Comparison of ENCODE assay signal across 8 cellular contexts in the genomic region with DNA sequence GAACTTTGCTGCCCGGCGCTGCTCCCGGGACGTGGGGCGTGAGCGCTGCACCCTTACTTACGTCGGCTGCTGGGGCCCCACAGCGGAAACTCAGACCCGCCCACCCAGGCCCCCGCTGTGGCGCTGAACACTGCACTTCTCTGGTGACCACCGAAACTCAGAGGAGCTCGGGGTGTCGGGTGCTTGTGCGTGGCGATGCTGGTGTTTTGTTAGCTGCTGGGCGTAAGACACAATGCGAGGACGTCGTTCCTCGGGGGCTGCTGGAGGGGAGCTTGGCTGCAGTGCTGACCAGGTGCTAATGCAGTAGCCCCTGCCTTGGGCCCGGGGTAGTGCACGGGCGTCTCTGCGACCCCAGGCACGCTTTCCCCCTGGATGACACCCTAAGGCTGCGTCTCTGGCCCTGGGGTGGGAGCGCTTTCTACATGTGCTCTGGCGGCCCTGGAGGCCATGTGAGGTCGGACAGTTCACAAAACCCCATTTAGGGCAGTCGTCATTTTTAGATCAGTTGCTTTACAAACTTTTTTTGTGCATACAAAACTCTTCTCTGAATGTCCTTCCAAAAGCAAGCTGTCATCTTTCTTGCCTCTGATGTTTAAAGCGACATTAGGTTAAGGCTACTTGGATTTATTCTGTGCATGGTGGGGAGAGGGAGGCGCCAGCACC. TPM values are rescaled to one million over a fixed set of nuclear protein-coding genes. Genes with fewer than 3 reads are reported as not detected.
DNase-seq lines count a peak whose midpoint lies in the region; ATAC-seq, FAIRE-seq and TF ChIP-seq lines count a peak whose summit lies in the region.

No MANE protein-coding gene starts in this region.

- H3K4me2 ChIP-seq in fibroblast of lung (ENCODE audit: extremely low read depth, insufficient read depth, low read length) = peak overlapping the region; percentile 75

- H3K79me2 ChIP-seq in fibroblast of lung (ENCODE audit: control insufficient read depth, insufficient read depth, low read length) = peaks cover 62% of the 10 kb centered on the region

- no peaks in the 10 kb centered on the region for H3K9me3 Mint-ChIP-seq in activated naive CD8-positive, alpha-beta T cell treated with anti-CD3 and anti-CD28 coated beads for 36 hours
- no peaks in the 10 kb centered on the region for H3K9me3 Mint-ChIP-seq in activated naive CD8-positive, alpha-beta T cell treated with anti-CD3 and anti-CD28 coated beads, Interleukin-2, amount 50 U/mL, for 24 hours
- no peaks in the 10 kb centered on the region for H3K9me3 Mint-ChIP-seq in stimulated activated memory B cell treated with anti-CD40 and anti-IgM and Interleukin-4, amounts not matched to agents 10 μg/mL and 1 μg/mL and 100 μg/mL, for 72 hours

- H3K27ac ChIP-seq in fibroblast of lung (ENCODE audit: insufficient read depth, low read length) = peak overlapping the region; percentile 100
- H3K27ac ChIP-seq in pancreas = peak overlapping the region; percentile 90 to 98 (median 96)
- H3K27ac ChIP-seq in aorta (ENCODE audit: low read depth in 1 of 2, low read length in 2 of 2) = peak overlapping the region; percentile 79 to 99

- peak overlapping the region; percentile 38 for H3K27ac Mint-ChIP-seq in activated naive CD8-positive, alpha-beta T cell treated with anti-CD3 and anti-CD28 coated beads for 36 hours
- no peak overlapping the region for H3K27ac Mint-ChIP-seq in activated naive CD8-positive, alpha-beta T cell treated with anti-CD3 and anti-CD28 coated beads, Interleukin-2, amount 50 U/mL, for 24 hours
- H3K27ac Mint-ChIP-seq in stimulated activated memory B cell treated with anti-CD40 and anti-IgM and Interleukin-4, amounts not matched to agents 10 μg/mL and 1 μg/mL and 100 μg/mL, for 72 hours = no peak overlapping the region

- H3K9me3 ChIP-seq in fibroblast of lung (ENCODE audit: control insufficient read depth, insufficient read depth, low read depth, low read length) (no peaks in the 10 kb centered on the region), pancreas (no peaks in the 10 kb centered on the region), aorta (ENCODE audit: control insufficient read depth, low read length) (no peaks in the 10 kb centered on the region)

- H3K4me1 Mint-ChIP-seq in activated naive CD8-positive, alpha-beta T cell treated with anti-CD3 and anti-CD28 coated beads for 36 hours = peaks cover 26% of the 10 kb centered on the region
- H3K4me1 Mint-ChIP-seq in activated naive CD8-positive, alpha-beta T cell treated with anti-CD3 and anti-CD28 coated beads, Interleukin-2, amount 50 U/mL, for 24 hours = peaks cover 30% of the 10 kb centered on the region
- peaks cover 39% of the 10 kb centered on the region for H3K4me1 Mint-ChIP-seq in stimulated activated memory B cell treated with anti-CD40 and anti-IgM and Interleukin-4, amounts not matched to agents 10 μg/mL and 1 μg/mL and 100 μg/mL, for 72 hours

- H3K4me3 ChIP-seq in fibroblast of lung (replicated peaks in 1 of 4; ENCODE audit: control extremely low read depth in 1 of 4, insufficient read depth in 1 of 4, low read depth in 3 of 4, low read length in 4 of 4) (peak overlapping the region in 1 of 4 experiments; percentile 60), pancreas (peak overlapping the region in 2 of 4 donors; percentile 44 to 45), aorta (ENCODE audit: low read length in 2 of 2) (no peak overlapping the region)

- no peak for FAIRE-seq in pancreas (lab: Jason Lieb, UNC)

- H3K4me1 ChIP-seq in fibroblast of lung (ENCODE audit: control insufficient read depth, extremely low read depth, insufficient read depth, low read length) (peaks cover 41% of the 10 kb centered on the region), pancreas (peaks cover 27 to 49% (median 37%) of the 10 kb centered on the region in 3 donors), aorta (ENCODE audit: control insufficient read depth in 1 of 2, insufficient read depth in 2 of 2, low read length in 2 of 2) (no peaks in the 10 kb centered on the region)

- peaks cover 8% of the 10 kb centered on the region for H3K36me3 Mint-ChIP-seq in activated naive CD8-positive, alpha-beta T cell treated with anti-CD3 and anti-CD28 coated beads for 36 hours
- H3K36me3 Mint-ChIP-seq in activated naive CD8-positive, alpha-beta T cell treated with anti-CD3 and anti-CD28 coated beads, Interleukin-2, amount 50 U/mL, for 24 hours (ENCODE audit: low read depth) = peaks cover 1% of the 10 kb centered on the region
- peaks cover 23% of the 10 kb centered on the region for H3K36me3 Mint-ChIP-seq in stimulated activated memory B cell treated with anti-CD40 and anti-IgM and Interleukin-4, amounts not matched to agents 10 μg/mL and 1 μg/mL and 100 μg/mL, for 72 hours

- H3K4me3 Mint-ChIP-seq in activated naive CD8-positive, alpha-beta T cell treated with anti-CD3 and anti-CD28 coated beads for 36 hours = no peak overlapping the region
- no peak overlapping the region for H3K4me3 Mint-ChIP-seq in activated naive CD8-positive, alpha-beta T cell treated with anti-CD3 and anti-CD28 coated beads, Interleukin-2, amount 50 U/mL, for 24 hours
- H3K4me3 Mint-ChIP-seq in stimulated activated memory B cell treated with anti-CD40 and anti-IgM and Interleukin-4, amounts not matched to agents 10 μg/mL and 1 μg/mL and 100 μg/mL, for 72 hours = no peak overlapping the region

- no peaks in the 10 kb centered on the region for H3K27me3 ChIP-seq in fibroblast of lung (ENCODE audit: control insufficient read depth, insufficient read depth, low read length)
- H3K27me3 ChIP-seq in pancreas = no peaks in the 10 kb centered on the region
- H3K27me3 ChIP-seq in aorta (ENCODE audit: control insufficient read depth in 1 of 2, insufficient read depth in 2 of 2, low read length in 1 of 2) = no peaks in the 10 kb centered on the region

- intact Hi-C loops in pancreas (cut with DNase I) (no loop called here), aorta (cut with DNase I) (no loop called here)

- peak overlapping the region; percentile 99 for H3K9ac ChIP-seq in fibroblast of lung (ENCODE audit: insufficient read depth, low read length)

- H3K36me3 ChIP-seq in fibroblast of lung (ENCODE audit: control insufficient read depth, insufficient read depth, low read length) (peaks cover 26% of the 10 kb centered on the region), pancreas (peaks cover 8 to 22% (median 12%) of the 10 kb centered on the region in 3 donors), aorta (ENCODE audit: control insufficient read depth in 1 of 2, insufficient read depth in 2 of 2, low read length in 1 of 2) (peaks cover 0 to 8% of the 10 kb centered on the region in 2 donors)

- no peaks in the 10 kb centered on the region for H3K27me3 Mint-ChIP-seq in activated naive CD8-positive, alpha-beta T cell treated with anti-CD3 and anti-CD28 coated beads for 36 hours
- H3K27me3 Mint-ChIP-seq in activated naive CD8-positive, alpha-beta T cell treated with anti-CD3 and anti-CD28 coated beads, Interleukin-2, amount 50 U/mL, for 24 hours = no peaks in the 10 kb centered on the region
- no peaks in the 10 kb centered on the region for H3K27me3 Mint-ChIP-seq in stimulated activated memory B cell treated with anti-CD40 and anti-IgM and Interleukin-4, amounts not matched to agents 10 μg/mL and 1 μg/mL and 100 μg/mL, for 72 hours

- WGBS in pancreas, 2 donors = 85% methylated on average over 34 of the region's 34 CpGs
- 73 to 81% methylated on average over 33 to 34 of the region's 34 CpGs for WGBS in aorta, 2 donors

- H2AFZ ChIP-seq in fibroblast of lung (ENCODE audit: low read length) = no peak overlapping the region

- no peak for DNase-seq in activated naive CD8-positive, alpha-beta T cell treated with anti-CD3 and anti-CD28 coated beads for 36 hours
- no peak for DNase-seq in activated naive CD8-positive, alpha-beta T cell treated with anti-CD3 and anti-CD28 coated beads, Interleukin-2, amount 50 U/mL, for 24 hours
- DNase-seq in fibroblast of lung (ENCODE audit: low read depth in 2 of 2) = no peak
- peak in 3 of 6 donors; percentile 23 to 56 (median 26) for DNase-seq in pancreas
- peak in 1 of 2 donors; percentile 50 for DNase-seq in aorta
- no peak for DNase-seq in activated CD8-positive, alpha-beta memory T cell treated with anti-CD3 and anti-CD28 coated beads for 24 hours
- no peak for DNase-seq in Kasumi-1 (lab: John Stamatoyannopoulos, UW)

- TF ChIP-seq CTCF in fibroblast of lung (conservative IDR thresholded peaks at IDR 0.05 in 1 of 2, IDR thresholded peaks at IDR 0.05 in 1 of 2; ENCODE audit: low read depth in 1 of 2, low read length in 2 of 2) (no peak), pancreas (IDR thresholded peaks at IDR 0.05) (no peak)

- ATAC-seq in activated naive CD8-positive, alpha-beta T cell treated with anti-CD3 and anti-CD28 coated beads, Interleukin-2, amount 50 U/mL, for 24 hours = no peak
- ATAC-seq in pancreas = no peak
- no peak for ATAC-seq in aorta (ENCODE audit: low FRiP score)
- ATAC-seq in stimulated activated memory B cell treated with anti-CD40 and anti-IgM and Interleukin-4, amounts not matched to agents 10 μg/mL and 1 μg/mL and 100 μg/mL, for 72 hours = no peak

- H4K20me1 ChIP-seq in fibroblast of lung (ENCODE audit: control insufficient read depth, extremely low read depth, insufficient read depth, low read length) = no peaks in the 10 kb centered on the region

RNA-seq across cellular contexts. Expression of gene MAFK, which starts 5.7 kb away (rescaled TPM):
- total RNA-seq in activated naive CD8-positive, alpha-beta T cell treated with anti-CD3 and anti-CD28 coated beads for 36 hours = 10 to 100 TPM; 39.1 to 43.7 TPM
- total RNA-seq in fibroblast of lung (14.6 and 18.0 TPM in 2 replicates), pancreas (10 to 100 TPM; 21.1 to 43.2 (median 23.4) TPM), aorta (100 to 1,000 TPM in 1 of 2 donors, 10 to 100 TPM in 1; 86.3 to 131 TPM)
- polyA plus RNA-seq in fibroblast of lung (3.2 TPM in 2 replicates), pancreas (10 to 100 TPM; 42.6 to 71.2 TPM), aorta (100 to 1,000 TPM in 1 of 2 donors, 10 to 100 TPM in 1; 85.4 to 106 TPM)
- 11.9 and 15.1 TPM in 2 replicates for polyA plus RNA-seq in fibroblast of lung (2012)
- 4.1 and 4.6 TPM in 2 replicates for polyA minus RNA-seq in fibroblast of lung (ENCODE audit: low replicate concordance)

RNA-seq across cellular contexts. Expression of gene TMEM184A, which starts 19.8 kb away (rescaled TPM):
- under 1 TPM; 0.14 to 0.22 TPM for total RNA-seq in activated naive CD8-positive, alpha-beta T cell treated with anti-CD3 and anti-CD28 coated beads for 36 hours
- under 0.01 TPM in 2 replicates for total RNA-seq in fibroblast of lung
- 0.05 and 0.10 TPM in 2 replicates for polyA plus RNA-seq in fibroblast of lung
- 0.09 and 0.36 TPM in 2 replicates for polyA plus RNA-seq in fibroblast of lung (2012)
- polyA minus RNA-seq in fibroblast of lung (ENCODE audit: low replicate concordance) = 3.0 TPM in 1 of 2 replicates, not detected in the other
- total RNA-seq in pancreas = 10 to 100 TPM; 15.2 to 27.5 (median 21.3) TPM
- polyA plus RNA-seq in pancreas = 10 to 100 TPM; 29.0 to 58.9 TPM
- under 1 TPM in 1 of 2 donors, not detected in 1; 0.06 TPM for total RNA-seq in aorta
- polyA plus RNA-seq in aorta = 1 to 10 TPM in 1 of 2 donors, under 1 TPM in 1; 0.84 to 6.1 TPM

RNA-seq across cellular contexts. Expression of gene INTS1, which starts 32.0 kb away (rescaled TPM):
- 10 to 100 TPM; 88.9 to 94.1 TPM for total RNA-seq in activated naive CD8-positive, alpha-beta T cell treated with anti-CD3 and anti-CD28 coated beads for 36 hours
- total RNA-seq in fibroblast of lung (22.9 and 35.5 TPM in 2 replicates), pancreas (10 to 100 TPM; 45.0 to 73.2 (median 58.3) TPM), aorta (10 to 100 TPM; 56.4 to 77.9 TPM)
- polyA plus RNA-seq in fibroblast of lung (7.1 and 16.2 TPM in 2 replicates), pancreas (100 to 1,000 TPM in 1 of 2 donors, 10 to 100 TPM in 1; 92.7 to 166 TPM), aorta (100 to 1,000 TPM in 1 of 2 donors, 10 to 100 TPM in 1; 17.2 to 109 TPM)
- polyA plus RNA-seq in fibroblast of lung (2012) = 32.9 and 58.5 TPM in 2 replicates
- 43.6 and 98.3 TPM in 2 replicates for polyA minus RNA-seq in fibroblast of lung (ENCODE audit: low replicate concordance)

RNA-seq across cellular contexts. Expression of gene PSMG3, which starts 33.6 kb away (rescaled TPM):
- total RNA-seq in activated naive CD8-positive, alpha-beta T cell treated with anti-CD3 and anti-CD28 coated beads for 36 hours = 10 to 100 TPM; 55.1 to 57.0 TPM
- total RNA-seq in fibroblast of lung (19.3 and 21.3 TPM in 2 replicates), pancreas (10 to 100 TPM in 4 of 6 donors, 1 to 10 TPM in 2; 6.7 to 12.0 (median 11.0) TPM), aorta (10 to 100 TPM; 14.1 to 18.9 TPM)
- polyA plus RNA-seq in fibroblast of lung (24.6 and 31.3 TPM in 2 replicates), pancreas (10 to 100 TPM; 45.6 to 46.1 TPM), aorta (10 to 100 TPM; 42.9 to 45.2 TPM)
- polyA plus RNA-seq in fibroblast of lung (2012) = 23.8 and 35.5 TPM in 2 replicates
- 7.0 and 9.2 TPM in 2 replicates for polyA minus RNA-seq in fibroblast of lung (ENCODE audit: low replicate concordance)

Comparison
In these comparisons a context has a peak if more than half of its experiments do, and no peak if none do; other contexts are left out.
1. RNA of gene TMEM184A, which starts 19.8 kb away (total RNA-seq): 15.2 to 27.5 TPM in pancreas; 0.14 to 0.22 TPM in activated naive CD8-positive, alpha-beta T cell treated with anti-CD3 and anti-CD28 coated beads for 36 hours, 0.06 TPM in aorta and under 0.01 TPM in fibroblast of lung; every median in the first group is over 10 times any median in the second.
2. Peak in every context shown above with its lines, with median percentiles within 50 percentile points of each other: H3K27ac ChIP-seq.